Comparison of ENCODE assay signal across 16 cellular contexts in the genomic region with DNA sequence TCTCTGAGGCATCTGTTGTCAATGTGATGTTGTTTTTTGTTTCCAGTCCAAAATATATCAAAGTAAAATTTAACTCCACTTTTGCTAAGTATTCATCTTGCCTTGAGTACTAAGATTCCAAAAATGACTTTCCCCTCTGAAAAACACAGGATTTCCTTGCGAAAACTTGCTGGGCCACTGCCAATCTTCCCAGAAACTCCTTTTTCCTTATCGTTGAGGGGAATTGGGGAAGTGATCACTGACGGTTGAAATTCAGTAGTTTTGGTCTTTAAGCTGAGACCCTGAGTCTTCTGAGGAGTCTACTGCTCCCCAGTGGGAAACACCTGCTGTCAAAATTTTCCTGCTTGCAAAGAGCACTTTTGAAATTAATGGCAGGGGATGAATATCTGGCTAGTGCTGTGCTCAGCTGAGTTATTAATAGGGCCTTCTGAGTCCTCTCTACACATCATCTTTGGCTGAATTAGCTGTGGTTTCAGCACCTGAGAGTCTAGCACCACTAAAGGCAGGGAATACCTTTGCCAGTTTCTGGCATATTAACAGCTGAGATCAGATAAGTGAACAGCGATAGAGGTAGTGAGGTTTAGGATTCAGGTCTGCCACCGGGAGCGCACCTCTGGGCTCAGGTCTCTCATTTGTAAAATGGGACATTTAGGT. TPM values are rescaled to one million over a fixed set of nuclear protein-coding genes. Genes with fewer than 3 reads are reported as not detected.
"Had no signal": no experiment of that assay in that cellular context is flagged by ENCODE, and none has a peak within 500 bp of the region (broad histone marks: within the 10 kb centered on the region; RNA-seq: fewer than 3 reads in every experiment).

No MANE protein-coding gene starts in this region.

- H3K36me3 Mint-ChIP-seq: naive thymus-derived CD8-positive, alpha-beta T cell; stimulated activated naive B cell treated with anti-CD40 and anti-IgM and Interleukin-4, amounts not matched to agents 10 μg/mL and 1 μg/mL and 100 μg/mL, for 72 hours had no signal

- H3K27ac ChIP-seq: parathyroid adenoma, upper lobe of right lung, WERI-Rb-1 had no signal

- H3K27me3 ChIP-seq: left lung, upper lobe of right lung had no signal

- H3K79me2 ChIP-seq: parathyroid adenoma had no signal

- H2AFZ ChIP-seq: parathyroid adenoma had no signal

- H3K9ac ChIP-seq: parathyroid adenoma had no signal

- H3K36me3 ChIP-seq: left lung, upper lobe of right lung, WERI-Rb-1 had no signal

- DNase-seq: activated CD4-positive, alpha-beta T cell treated with anti-CD3 and anti-CD28 coated beads for 1 hour; activated effector memory CD4-positive, alpha-beta T cell treated with anti-CD3 and anti-CD28 coated beads, Interleukin-2, amount 50 U/mL, for 16 hours; activated naive CD4-positive, alpha-beta T cell treated with anti-CD3 and anti-CD28 coated beads, Interleukin-2, amount 50 U/mL, for 16 hours; activated T-cell treated with anti-CD3 and anti-CD28 coated beads, Interleukin-2, amount 50 U/mL, for 72 hours; aorta; cortex of kidney; head of caudate nucleus; left lung; mesenchymal stem cell; mucosa of descending colon; naive thymus-derived CD8-positive, alpha-beta T cell; stimulated activated naive B cell treated with anti-CD40 and anti-IgM and Interleukin-4, amounts not matched to agents 10 μg/mL and 1 μg/mL and 100 μg/mL, for 72 hours; upper lobe of right lung; WERI-Rb-1 had no signal

- H3K9me3 ChIP-seq: left lung, mucosa of descending colon, upper lobe of right lung had no signal

- H3K4me3 ChIP-seq: left lung, mucosa of descending colon, upper lobe of right lung had no signal

- H3K27ac Mint-ChIP-seq: activated T-cell treated with anti-CD3 and anti-CD28 coated beads, Interleukin-2, amount 50 U/mL, for 72 hours; naive thymus-derived CD8-positive, alpha-beta T cell; stimulated activated naive B cell treated with anti-CD40 and anti-IgM and Interleukin-4, amounts not matched to agents 10 μg/mL and 1 μg/mL and 100 μg/mL, for 72 hours had no signal

- H3K4me1 ChIP-seq: parathyroid adenoma had no signal

- H3K9me3 Mint-ChIP-seq: activated T-cell treated with anti-CD3 and anti-CD28 coated beads, Interleukin-2, amount 50 U/mL, for 72 hours; stimulated activated naive B cell treated with anti-CD40 and anti-IgM and Interleukin-4, amounts not matched to agents 10 μg/mL and 1 μg/mL and 100 μg/mL, for 72 hours had no signal

- H3K4me3 Mint-ChIP-seq: activated T-cell treated with anti-CD3 and anti-CD28 coated beads, Interleukin-2, amount 50 U/mL, for 72 hours; naive thymus-derived CD8-positive, alpha-beta T cell; stimulated activated naive B cell treated with anti-CD40 and anti-IgM and Interleukin-4, amounts not matched to agents 10 μg/mL and 1 μg/mL and 100 μg/mL, for 72 hours had no signal

RNA-seq across cellular contexts. Expression of gene TLR4, which starts 18.0 kb away (rescaled TPM):
- total RNA-seq: activated CD8-positive, alpha-beta memory T cell treated with anti-CD3 and anti-CD28 coated beads for 36 hours had no signal
